1 cellular context compared by ENCODE assay signal in the genomic region with DNA sequence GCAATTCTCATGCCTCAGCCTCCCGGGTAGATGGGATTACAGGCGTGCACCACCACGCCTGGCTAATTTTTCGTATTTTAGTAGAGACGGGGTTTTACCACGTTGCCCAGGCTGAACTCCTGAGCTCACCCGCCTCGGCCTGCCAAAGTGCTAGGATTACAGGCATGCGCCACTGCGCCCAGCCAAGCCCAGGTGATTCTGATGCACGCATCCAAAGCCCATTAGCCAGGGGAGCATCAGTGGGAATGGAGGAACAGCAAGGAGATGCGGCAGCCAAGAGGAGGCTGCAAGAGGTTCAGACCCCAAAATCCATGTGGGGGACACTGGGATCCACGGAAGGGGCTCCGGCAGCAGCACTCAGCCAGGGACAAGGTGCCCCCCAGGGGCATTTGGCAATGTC.
TF ChIP-seq lines count a peak whose summit lies in the region.

No MANE protein-coding gene starts in this region.

TF ChIP-seq in K562, 482 proteins besides CTCF, POLR2A, EP300 and RAD21:
- TF ChIP-seq, protein P1, sequence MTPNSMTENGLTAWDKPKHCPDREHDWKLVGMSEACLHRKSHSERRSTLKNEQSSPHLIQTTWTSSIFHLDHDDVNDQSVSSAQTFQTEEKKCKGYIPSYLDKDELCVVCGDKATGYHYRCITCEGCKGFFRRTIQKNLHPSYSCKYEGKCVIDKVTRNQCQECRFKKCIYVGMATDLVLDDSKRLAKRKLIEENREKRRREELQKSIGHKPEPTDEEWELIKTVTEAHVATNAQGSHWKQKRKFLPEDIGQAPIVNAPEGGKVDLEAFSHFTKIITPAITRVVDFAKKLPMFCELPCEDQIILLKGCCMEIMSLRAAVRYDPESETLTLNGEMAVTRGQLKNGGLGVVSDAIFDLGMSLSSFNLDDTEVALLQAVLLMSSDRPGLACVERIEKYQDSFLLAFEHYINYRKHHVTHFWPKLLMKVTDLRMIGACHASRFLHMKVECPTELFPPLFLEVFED (CRISPR knock-in tag; conservative IDR thresholded peaks at IDR 0.05): no peak
- TF ChIP-seq CCNT2 (IDR thresholded peaks at IDR 0.05; ENCODE audit: borderline replicate concordance, extremely low read depth, insufficient read length, low read depth, low read length): no peak
- peak; percentile 12; the same call in 1 of the 2 replicates for TF ChIP-seq RBFOX2 (IDR thresholded peaks at IDR 0.05; ENCODE audit: low read depth, low read length)
- no peak for TF ChIP-seq ERF (CRISPR knock-in tag; IDR thresholded peaks at IDR 0.05)
- TF ChIP-seq THAP12 (CRISPR knock-in tag; IDR thresholded peaks at IDR 0.05): no peak
- no peak for TF ChIP-seq ZNF354B (CRISPR knock-in tag; IDR thresholded peaks at IDR 0.05)
- TF ChIP-seq HMG20B (CRISPR knock-in tag; IDR thresholded peaks at IDR 0.05): no peak
- TF ChIP-seq ID3 (CRISPR knock-in tag; IDR thresholded peaks at IDR 0.05): no peak
- no peak for TF ChIP-seq ID3 (tag; IDR thresholded peaks at IDR 0.05)
- no peak for TF ChIP-seq DDX20 (tag; IDR thresholded peaks at IDR 0.05; ENCODE audit: low read depth)
- no peak for TF ChIP-seq SMC3 (conservative IDR thresholded peaks at IDR 0.05; ENCODE audit: insufficient read depth, low read depth, low read length)
- no peak for TF ChIP-seq PML (IDR thresholded peaks at IDR 0.05; ENCODE audit: low read length)
- TF ChIP-seq, protein P2, sequence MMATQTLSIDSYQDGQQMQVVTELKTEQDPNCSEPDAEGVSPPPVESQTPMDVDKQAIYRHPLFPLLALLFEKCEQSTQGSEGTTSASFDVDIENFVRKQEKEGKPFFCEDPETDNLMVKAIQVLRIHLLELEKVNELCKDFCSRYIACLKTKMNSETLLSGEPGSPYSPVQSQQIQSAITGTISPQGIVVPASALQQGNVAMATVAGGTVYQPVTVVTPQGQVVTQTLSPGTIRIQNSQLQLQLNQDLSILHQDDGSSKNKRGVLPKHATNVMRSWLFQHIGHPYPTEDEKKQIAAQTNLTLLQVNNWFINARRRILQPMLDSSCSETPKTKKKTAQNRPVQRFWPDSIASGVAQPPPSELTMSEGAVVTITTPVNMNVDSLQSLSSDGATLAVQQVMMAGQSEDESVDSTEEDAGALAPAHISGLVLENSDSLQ (IDR thresholded peaks at IDR 0.05): no peak
- TF ChIP-seq ETS2 (tag; IDR thresholded peaks at IDR 0.05; ENCODE audit: borderline replicate concordance, poor library complexity, severe bottlenecking): no peak
- TF ChIP-seq, protein P3, sequence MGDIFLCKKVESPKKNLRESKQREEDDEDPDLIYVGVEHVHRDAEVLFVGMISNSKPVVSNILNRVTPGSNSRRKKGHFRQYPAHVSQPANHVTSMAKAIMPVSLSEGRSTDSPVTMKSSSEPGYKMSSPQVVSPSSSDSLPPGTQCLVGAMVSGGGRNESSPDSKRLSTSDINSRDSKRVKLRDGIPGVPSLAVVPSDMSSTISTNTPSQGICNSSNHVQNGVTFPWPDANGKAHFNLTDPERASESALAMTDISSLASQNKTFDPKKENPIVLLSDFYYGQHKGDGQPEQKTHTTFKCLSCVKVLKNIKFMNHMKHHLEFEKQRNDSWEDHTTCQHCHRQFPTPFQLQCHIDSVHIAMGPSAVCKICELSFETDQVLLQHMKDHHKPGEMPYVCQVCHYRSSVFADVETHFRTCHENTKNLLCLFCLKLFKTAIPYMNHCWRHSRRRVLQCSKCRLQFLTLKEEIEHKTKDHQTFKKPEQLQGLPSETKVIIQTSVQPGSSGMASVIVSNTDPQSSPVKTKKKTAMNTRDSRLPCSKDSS (IDR thresholded peaks at IDR 0.05; ENCODE audit: low read depth, partially characterized antibody): no peak
- TF ChIP-seq POLR2G (IDR thresholded peaks at IDR 0.05; ENCODE audit: low read depth, low read length): peak; percentile 59
- no peak for TF ChIP-seq ZNF586 (CRISPR knock-in tag; conservative IDR thresholded peaks at IDR 0.05)
- TF ChIP-seq UBTF (IDR thresholded peaks at IDR 0.05; ENCODE audit: borderline replicate concordance in 1 of 2, low read depth in 2 of 2, low read length in 2 of 2): no peak
TF ChIP-seq in K562: peak in this region for 2.
